ENCODE assay signal across 1 cellular context in the genomic region with DNA sequence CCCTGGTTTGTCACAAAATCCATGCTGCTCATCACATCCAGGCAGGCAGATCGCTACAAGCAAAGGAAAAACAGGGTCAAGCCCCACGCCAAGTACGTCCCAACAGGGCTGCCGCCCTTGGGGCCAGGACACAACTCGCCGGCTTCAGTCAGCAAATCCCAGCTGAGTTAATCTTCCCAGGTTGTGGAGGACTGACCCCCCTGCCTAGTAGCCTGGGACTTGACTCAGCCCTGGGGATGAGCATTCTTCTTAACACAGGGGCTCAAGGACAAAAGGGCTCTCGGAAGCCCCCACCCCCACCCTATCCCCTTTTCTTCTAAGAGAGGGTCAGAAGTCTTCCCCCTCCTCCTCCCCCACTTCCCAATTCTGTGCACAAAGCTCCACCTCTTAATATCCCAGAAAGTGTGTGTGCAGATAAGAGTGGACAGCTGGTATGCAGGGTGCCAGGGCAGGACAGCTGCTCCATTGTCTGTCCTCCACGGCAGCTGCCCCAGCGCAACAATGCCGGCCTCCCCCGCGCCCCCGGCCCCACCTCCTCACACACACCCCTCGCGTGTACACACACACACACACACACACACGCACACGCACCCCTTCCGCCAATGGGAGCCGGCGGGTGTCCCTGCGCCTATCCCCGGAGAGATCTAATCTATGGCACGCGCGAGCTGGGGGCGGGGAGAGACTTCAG.
TF ChIP-seq lines count a peak whose summit lies in the region.

No MANE protein-coding gene starts in this region.

TF ChIP-seq in HEK293, 187 proteins besides CTCF, POLR2A, EP300 and RAD21 (continued from another document):
- peak; percentile 73 for TF ChIP-seq EGR2 (tag by site-specific recombination; IDR thresholded peaks at IDR 0.05; ENCODE audit: low read depth)
